32 cellular contexts compared by ENCODE assay signal in genomic region chrX:42978655-42979379, GRCh38.
A peak's percentile ranks its signal among the peaks of the same experiment; 100 is the strongest.
DNase-seq lines count a peak whose midpoint lies in the region; ATAC-seq, FAIRE-seq and TF ChIP-seq lines count a peak whose summit lies in the region.
"Had no signal": no experiment of that assay in that cellular context is flagged by ENCODE, and none has a peak within 500 bp of the region (broad histone marks: within the 10 kb centered on the region; RNA-seq: fewer than 3 reads in every experiment).

No MANE protein-coding gene starts in this region.

- H3K23me2 ChIP-seq in H1 (ENCODE audit: low read depth, low read length), result no peaks in the 10 kb centered on the region

- no peak overlapping the region for H2AK5ac ChIP-seq in H1 (ENCODE audit: low read depth, low read length)
- H2AK5ac ChIP-seq in mesendoderm (ENCODE audit: low read length), result no peak overlapping the region

- H2BK120ac ChIP-seq in H1 (replicated peaks; ENCODE audit: low read depth, low read length), result no peak overlapping the region
- no peak overlapping the region for H2BK120ac ChIP-seq in mesendoderm (ENCODE audit: low read depth, low read length)

- no peak overlapping the region for H3K14ac ChIP-seq in H1 (ENCODE audit: insufficient read length)

- no peak overlapping the region for H2BK5ac ChIP-seq in H1 (ENCODE audit: low read depth, low read length)
- no peak overlapping the region for H2BK5ac ChIP-seq in mesendoderm (ENCODE audit: low read length)

- no peak for TF ChIP-seq CTCF in H1 (IDR thresholded peaks at IDR 0.05; ENCODE audit: control extremely low read depth in 1 of 3, insufficient read depth in 1 of 3, low read depth in 1 of 3, low read length in 3 of 3)
- no peak for TF ChIP-seq CTCF in GM10248 (IDR thresholded peaks at IDR 0.05; ENCODE audit: control extremely low read depth, extremely low read depth, low read depth, missing control alignments)
- TF ChIP-seq CTCF in CD4-positive, alpha-beta T cell (IDR thresholded peaks at IDR 0.05), result no peak

- 0 out of 2 replicates have a peak overlapping the region, but pooled peaks have one; percentile 63 for H2BK12ac ChIP-seq in H1 (ENCODE audit: low read depth, low read length)

- H3K27ac ChIP-seq in H1 (ENCODE audit: low read depth, low read length) (no peak overlapping the region), mesendoderm (ENCODE audit: low read depth, low read length) (no peak overlapping the region)
- H3K27ac ChIP-seq in CD4-positive, alpha-beta T cell (ENCODE audit: low read depth, low read length), result no peak overlapping the region
- H3K27ac ChIP-seq: BLaER1 treated with 17β-estradiol and CSF1 and Interleukin-3, amounts not matched to agents 10 nM and 100 nM; GM23248; neutrophil; upper lobe of left lung had no signal

- H3K9me3 Mint-ChIP-seq in CD4-positive, alpha-beta T cell, result peaks cover 2% of the 10 kb centered on the region
- H3K9me3 Mint-ChIP-seq: stimulated activated effector memory CD8-positive, alpha-beta T cell treated with anti-CD3 and anti-CD28 coated beads, Interleukin-12 subunit alpha, Interleukin-12 subunit beta, amount 100 ng/mL, for 72 hours had no signal

- H3K27ac Mint-ChIP-seq in CD4-positive, alpha-beta T cell, result no peak overlapping the region
- H3K27ac Mint-ChIP-seq: activated CD4-positive, alpha-beta T cell treated with anti-CD3 and anti-CD28 coated beads for 36 hours; memory B cell; stimulated activated effector memory CD8-positive, alpha-beta T cell treated with anti-CD3 and anti-CD28 coated beads, Interleukin-12 subunit alpha, Interleukin-12 subunit beta, amount 100 ng/mL, for 72 hours had no signal

- H3K4me1 ChIP-seq in H1 (replicated peaks in 1 of 4; ENCODE audit: control insufficient read depth in 3 of 4, insufficient read depth in 4 of 4, low read length in 3 of 4) (no peaks in the 10 kb centered on the region), mesendoderm (ENCODE audit: control insufficient read depth, low read depth, low read length) (no peaks in the 10 kb centered on the region)
- H3K4me1 ChIP-seq: upper lobe of left lung had no signal

- H3K56ac ChIP-seq in H1 (replicated peaks; ENCODE audit: insufficient read length, low read depth, low read length), result no peak overlapping the region
- H3K56ac ChIP-seq in mesendoderm (ENCODE audit: low read length), result peak overlapping the region; percentile 34

- H3K36me3 Mint-ChIP-seq in CD4-positive, alpha-beta T cell (ENCODE audit: low read depth), result no peaks in the 10 kb centered on the region
- H3K36me3 Mint-ChIP-seq: memory B cell; stimulated activated effector memory CD8-positive, alpha-beta T cell treated with anti-CD3 and anti-CD28 coated beads, Interleukin-12 subunit alpha, Interleukin-12 subunit beta, amount 100 ng/mL, for 72 hours had no signal

- H2BK15ac ChIP-seq in H1 (ENCODE audit: low read length) (no peak overlapping the region), mesendoderm (replicated peaks; ENCODE audit: low read depth) (no peak overlapping the region)

- no peak overlapping the region for H3K23ac ChIP-seq in H1 (ENCODE audit: insufficient read length)
- H3K23ac ChIP-seq in mesendoderm (ENCODE audit: low read length), result no peak overlapping the region

- H4K20me1 ChIP-seq in H1 (replicated peaks in 1 of 2; ENCODE audit: control insufficient read depth in 1 of 2, insufficient read depth in 2 of 2, low read length in 2 of 2), result no peaks in the 10 kb centered on the region
- H4K20me1 ChIP-seq: BLaER1 treated with 17β-estradiol and CSF1 and Interleukin-3, amounts not matched to agents 10 nM and 100 nM had no signal

- peaks cover 21 to 25% of the 10 kb centered on the region in 2 experiments; a peak in 3 of 4 replicates for H3K9me3 ChIP-seq in H1 (ENCODE audit: insufficient read depth in 2 of 2, low read depth in 1 of 2, low read length in 1 of 2)
- H3K9me3 ChIP-seq in CD4-positive, alpha-beta T cell (ENCODE audit: control insufficient read depth, low read length), result no peaks in the 10 kb centered on the region
- H3K9me3 ChIP-seq: neutrophil, upper lobe of left lung had no signal

- H3K9ac ChIP-seq in H1 (replicated peaks in 1 of 4; ENCODE audit: extremely low read depth in 1 of 4, low read depth in 3 of 4, low read length in 3 of 4) (no peak overlapping the region), mesendoderm (ENCODE audit: low read length) (no peak overlapping the region)
- H3K9ac ChIP-seq: BLaER1 treated with 17β-estradiol and CSF1 and Interleukin-3, amounts not matched to agents 10 nM and 100 nM; GM23248 had no signal

- WGBS in H1 (ENCODE audit: extremely low coverage in 1 of 2, insufficient coverage in 1 of 2, insufficient read length in 1 of 2, insufficient replicate concordance in 2 of 2, low coverage in 1 of 2, low lambda C conversion rate in 2 of 2, missing lambda C conversion rate in 1 of 2), 2 experiments, result 86% methylated on average over 3 of the region's 3 CpGs; no CpG with 5 or more reads in 1 of the 2 experiments
- WGBS in mesendoderm (ENCODE audit: extremely low coverage, insufficient coverage, low lambda C conversion rate), result no CpG with 5 or more reads among the region's 3 CpGs

- H4K8ac ChIP-seq in H1 (ENCODE audit: extremely low read depth, insufficient read depth, low read length) (no peak overlapping the region), mesendoderm (ENCODE audit: low read depth, low read length) (no peak overlapping the region)

- no peak overlapping the region; the same call in 1 of the 2 replicates for H3K18ac ChIP-seq in H1 (ENCODE audit: extremely low read depth, low read length)
- H3K18ac ChIP-seq in mesendoderm (ENCODE audit: low read length), result no peak overlapping the region

- no peak for ATAC-seq in CD4-positive, alpha-beta T cell (ENCODE audit: poor library complexity)
- ATAC-seq: activated CD4-positive, alpha-beta T cell treated with anti-CD3 and anti-CD28 coated beads for 36 hours; left colon; sciatic nerve; SK-N-SH treated with all-trans-retinoic acid at 6 μM for 48 hours; stimulated activated effector memory CD8-positive, alpha-beta T cell treated with anti-CD3 and anti-CD28 coated beads, Interleukin-12 subunit alpha, Interleukin-12 subunit beta, amount 100 ng/mL, for 72 hours had no signal

- H3K4me1 Mint-ChIP-seq in CD4-positive, alpha-beta T cell (ENCODE audit: low read depth), result no peaks in the 10 kb centered on the region
- H3K4me1 Mint-ChIP-seq: stimulated activated effector memory CD8-positive, alpha-beta T cell treated with anti-CD3 and anti-CD28 coated beads, Interleukin-12 subunit alpha, Interleukin-12 subunit beta, amount 100 ng/mL, for 72 hours had no signal

- TF ChIP-seq EP300 in H1 (IDR thresholded peaks at IDR 0.05; ENCODE audit: borderline replicate concordance in 1 of 2, low read depth in 2 of 2, low read length in 2 of 2), result no peak

- intact Hi-C loops in CD4-positive, alpha-beta T cell (cut with DNase I, micrococcal nuclease), result no loop called here

- H3K27me3 ChIP-seq in H1 (replicated peaks in 1 of 4; ENCODE audit: control insufficient read depth in 3 of 4, extremely low read depth in 1 of 4, insufficient read depth in 3 of 4, low read length in 3 of 4) (no peaks in the 10 kb centered on the region), mesendoderm (ENCODE audit: insufficient read depth, low read length, poor library complexity) (no peaks in the 10 kb centered on the region)
- no peaks in the 10 kb centered on the region for H3K27me3 ChIP-seq in CD4-positive, alpha-beta T cell (ENCODE audit: control insufficient read depth, insufficient read depth, low read length)
- H3K27me3 ChIP-seq: neutrophil, upper lobe of left lung had no signal

- H3K36me3 ChIP-seq in H1 (ENCODE audit: control insufficient read depth in 2 of 4, insufficient read depth in 4 of 4, low read length in 3 of 4) (peaks cover 0 to 8% (median 2%) of the 10 kb centered on the region in 4 experiments; a peak in 2 of 8 replicates), mesendoderm (ENCODE audit: control insufficient read depth, insufficient read depth, low read length) (no peaks in the 10 kb centered on the region)
- H3K36me3 ChIP-seq: BLaER1 treated with 17β-estradiol and CSF1 and Interleukin-3, amounts not matched to agents 10 nM and 100 nM; neutrophil; upper lobe of left lung had no signal

- H2BK20ac ChIP-seq in H1 (ENCODE audit: low read length), result 0 out of 2 replicates have a peak overlapping the region, but pooled peaks have one; percentile 48

- H4K5ac ChIP-seq in H1 (ENCODE audit: insufficient read length, low read depth, low read length) (no peak overlapping the region), mesendoderm (ENCODE audit: low read length) (no peak overlapping the region)

- H3K4ac ChIP-seq in H1 (replicated peaks; ENCODE audit: insufficient read length, low read depth, low read length), result no peak overlapping the region
- H3K4ac ChIP-seq in mesendoderm (ENCODE audit: low read depth, low read length), result no peak overlapping the region

- H2AFZ ChIP-seq in H1 (ENCODE audit: low read length), result peak overlapping the region; percentile 22; the same call in 1 of the 2 replicates
- H2AFZ ChIP-seq: GM23248 had no signal

- H4K91ac ChIP-seq in H1 (replicated peaks; ENCODE audit: insufficient read length, low read length), result no peak overlapping the region

- H3K4me3 ChIP-seq in H1 (ENCODE audit: extremely low read depth in 1 of 4, insufficient read depth in 2 of 4, low read depth in 3 of 4, low read length in 4 of 4), result no peak overlapping the region
- no peak overlapping the region for H3K4me3 ChIP-seq in mesendoderm (ENCODE audit: low read length)
- H3K4me3 ChIP-seq: BLaER1 treated with 17β-estradiol and CSF1 and Interleukin-3, amounts not matched to agents 10 nM and 100 nM; GM23248; upper lobe of left lung had no signal

- no peaks in the 10 kb centered on the region for H3K27me3 Mint-ChIP-seq in CD4-positive, alpha-beta T cell
- H3K27me3 Mint-ChIP-seq: activated CD4-positive, alpha-beta T cell treated with anti-CD3 and anti-CD28 coated beads for 36 hours; memory B cell had no signal

- TF ChIP-seq POLR2A in GM12891 (IDR thresholded peaks at IDR 0.05; ENCODE audit: low read depth, low read length) (no peak), H1 (IDR thresholded peaks at IDR 0.05; ENCODE audit: control extremely low read depth in 1 of 2, low read depth in 2 of 2, low read length in 2 of 2) (no peak)

- no peak overlapping the region for H3K4me3 Mint-ChIP-seq in CD4-positive, alpha-beta T cell
- H3K4me3 Mint-ChIP-seq: activated CD4-positive, alpha-beta T cell treated with anti-CD3 and anti-CD28 coated beads for 36 hours; memory B cell; stimulated activated effector memory CD8-positive, alpha-beta T cell treated with anti-CD3 and anti-CD28 coated beads, Interleukin-12 subunit alpha, Interleukin-12 subunit beta, amount 100 ng/mL, for 72 hours had no signal

- no peak for DNase-seq in GM12891 (ENCODE audit: insufficient read length, low spot score)
- DNase-seq in NCI-H226, result peak; percentile 22
- no peak for DNase-seq in H1 (ENCODE audit: low read depth in 1 of 2, low spot score in 2 of 2)
- peak; percentile 42 for DNase-seq in mesendoderm
- DNase-seq in NCI-H82 (lab: John Stamatoyannopoulos, UW), result no peak
- DNase-seq in GM10248 (ENCODE audit: extremely low spot score), result no peak
- DNase-seq in CD4-positive, alpha-beta T cell, result no peak
- DNase-seq in AML-193 (lab: John Stamatoyannopoulos, UW), result no peak
- DNase-seq: activated CD4-positive, alpha-beta T cell treated with anti-CD3 and anti-CD28 coated beads for 36 hours; activated CD8-positive, alpha-beta memory T cell treated with anti-CD3 and anti-CD28 coated beads for 24 hours; activated gamma-delta T cell treated with Interleukin-2 at 50 U/mL for 16 hours; activated T-cell treated with anti-CD3 and anti-CD28 coated beads, Interleukin-2, amount 50 U/mL, for 1 hour; COR-L47; DMS79; effector CD4-positive, alpha-beta T cell; erythroblast; GF-D8; GM23248; IMR-90; left colon; NCI-H1092 treated with DMSO at 0.1 percent for 48 hours; NCI-H2029 treated with DMSO at 0.1 percent for 48 hours; NCI-H774; OCI-M1; stimulated activated CD4-positive, alpha-beta T cell treated with anti-CD3 and anti-CD28 coated beads, Interleukin-4, amount 100 ng/mL, for 24 hours; upper lobe of left lung had no signal

- H3K79me2 ChIP-seq in H1 (ENCODE audit: control insufficient read depth in 1 of 2, insufficient read depth in 2 of 2, low read length in 2 of 2) (no peaks in the 10 kb centered on the region), mesendoderm (ENCODE audit: control insufficient read depth, insufficient read depth, low read length) (no peaks in the 10 kb centered on the region)

- CTCF ChIA-PET in H1 (lab: Charles Lee; ENCODE audit: partially characterized antibody) (no interaction called here), GM10248 (lab: Yijun Ruan, JAX) (no interaction called here)
- CTCF ChIA-PET in CD4-positive, alpha-beta T cell (lab: Charles Lee), result no interaction called here

- H3K4me2 ChIP-seq in H1 (ENCODE audit: insufficient read depth in 1 of 2, low read depth in 2 of 2, low read length in 2 of 2) (no peak overlapping the region), mesendoderm (ENCODE audit: low read length) (no peak overlapping the region)
- H3K4me2 ChIP-seq: BLaER1 treated with 17β-estradiol and CSF1 and Interleukin-3, amounts not matched to agents 10 nM and 100 nM had no signal

- no peak for TF ChIP-seq RAD21 in H1 (IDR thresholded peaks at IDR 0.05 in 1 of 2, conservative IDR thresholded peaks at IDR 0.05 in 1 of 2; ENCODE audit: low read depth in 2 of 2, low read length in 2 of 2)

- H3K79me1 ChIP-seq in H1 (ENCODE audit: low read depth, low read length) (no peaks in the 10 kb centered on the region), mesendoderm (ENCODE audit: low read length) (no peaks in the 10 kb centered on the region)

- FAIRE-seq in GM12891 (lab: Jason Lieb, UNC) (peak; percentile 85), H1 (lab: Jason Lieb, UNC) (peak; percentile 62)

- POLR2A ChIA-PET in H1 (lab: Charles Lee; ENCODE audit: partially characterized antibody), result no interaction called here
- POLR2A ChIA-PET in GM10248 (lab: Yijun Ruan, JAX), result no interaction called here
- POLR2A ChIA-PET in CD4-positive, alpha-beta T cell (lab: Charles Lee), result no interaction called here

Comparison
In these comparisons a context has a peak if more than half of its experiments do, and no peak if none do; other contexts are left out.
1. DNase-seq: peak in NCI-H226 (single experiment) and mesendoderm (single experiment); none in GM12891 (single experiment), H1 (0 of 2), NCI-H82 (single experiment), GM10248 (single experiment), CD4-positive, alpha-beta T cell (0 of 10) and AML-193 (0 of 2).